In the genomic region with DNA sequence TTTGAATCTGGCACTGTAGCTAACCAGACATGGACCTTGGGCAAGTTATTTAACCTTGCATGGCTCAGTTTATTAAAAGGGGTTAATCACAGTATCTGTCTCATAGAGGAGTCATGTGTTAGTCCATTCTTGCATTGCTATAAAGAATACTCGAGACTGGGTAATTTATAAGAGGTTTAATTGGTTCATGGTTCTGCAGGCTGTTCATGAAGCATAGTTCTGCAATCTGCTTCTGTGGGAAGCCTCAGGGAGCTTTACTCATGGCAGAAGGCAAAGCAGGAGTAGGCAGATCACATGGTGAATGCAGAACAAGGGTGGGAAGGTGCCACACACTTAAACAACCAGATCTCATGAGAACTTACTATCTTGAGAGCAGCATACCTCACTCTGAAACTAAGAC, we compare ENCODE assay signal across 19 cellular contexts.
"Had no signal": no experiment of that assay in that cellular context is flagged by ENCODE, and none has a peak within 500 bp of the region (broad histone marks: within the 10 kb centered on the region; RNA-seq: fewer than 3 reads in every experiment).

No MANE protein-coding gene starts in this region.

- DNase-seq: colonic mucosa; dermis blood vessel endothelial cell; erythroblast; gastrocnemius medialis; heart right ventricle; hypothalamus; kidney glomerular epithelial cell; mucosa of descending colon; naive thymus-derived CD8-positive, alpha-beta T cell; posterior cingulate gyrus; sigmoid colon; small intestine; stimulated activated CD4-positive, alpha-beta T cell treated with anti-CD3 and anti-CD28 coated beads, Interleukin-12 subunit alpha, Interleukin-12 subunit beta, amount 100 ng/mL, for 4 hours; stimulated activated naive CD4-positive, alpha-beta T cell; stomach; substantia nigra; transverse colon had no signal

- ATAC-seq: gastrocnemius medialis; heart right ventricle; mucosa of descending colon; naive thymus-derived CD8-positive, alpha-beta T cell had no signal

- H3K4me3 ChIP-seq: colonic mucosa, gastrocnemius medialis, heart right ventricle, mucosa of descending colon, right atrium auricular region, sigmoid colon, stomach, thoracic aorta, transverse colon had no signal
